Comparison of ENCODE assay signal across 8 cellular contexts in the genomic region with DNA sequence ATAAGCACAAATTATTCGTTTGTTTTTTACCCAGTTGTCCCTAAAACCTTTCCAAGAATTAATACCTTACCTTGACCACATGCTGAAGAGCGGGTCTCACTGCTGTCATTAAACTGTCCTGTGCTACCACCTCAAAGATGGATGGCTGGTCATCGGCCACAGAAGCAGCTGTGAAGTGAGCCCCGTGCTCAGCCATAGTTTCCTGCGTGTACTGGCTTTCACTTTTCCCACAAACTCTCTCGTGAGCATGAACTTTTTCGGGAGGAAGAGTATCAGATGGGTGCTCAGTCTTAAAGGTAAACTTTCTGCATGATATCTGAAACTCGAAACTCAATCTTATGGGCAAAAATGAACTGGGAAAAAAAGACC. TPM values are rescaled to one million over a fixed set of nuclear protein-coding genes. Genes with fewer than 3 reads are reported as not detected.
DNase-seq lines count a peak whose midpoint lies in the region; ATAC-seq, FAIRE-seq and TF ChIP-seq lines count a peak whose summit lies in the region.

No MANE protein-coding gene starts in this region.

- peak overlapping the region; percentile 92 to 100 (median 97) for H3K4me3 Mint-ChIP-seq in naive thymus-derived CD4-positive, alpha-beta T cell

- H3K9me3 Mint-ChIP-seq in naive thymus-derived CD4-positive, alpha-beta T cell, result no peaks in the 10 kb centered on the region

- DNase-seq in GM12891 (ENCODE audit: insufficient read length, low spot score) (no peak), Peyer's patch (no peak), NCI-H510A treated with DMSO at 0.1 percent for 48 hours (lab: John Stamatoyannopoulos, UW) (no peak), putamen (ENCODE audit: low spot score) (no peak)
- DNase-seq in naive thymus-derived CD4-positive, alpha-beta T cell, result no peak
- no peak for DNase-seq in stimulated activated CD4-positive, alpha-beta T cell treated with anti-CD3 and anti-CD28 coated beads, Interleukin-4, amount 100 ng/mL, for 1 hour

- POLR2A ChIA-PET in naive thymus-derived CD4-positive, alpha-beta T cell (lab: Charles Lee), result interaction anchor here (0.7 to 6.7 kb wide), 32 partner anchors 10 to 555 kb away, joined by 3 to 153 read pairs (median 4); partner anchors contain the start of genes AP2B1, NLE1, RAD51D and RFFL

- H3K9me3 ChIP-seq in Peyer's patch, result no peaks in the 10 kb centered on the region
- no peaks in the 10 kb centered on the region for H3K9me3 ChIP-seq in endocrine pancreas (ENCODE audit: control insufficient read depth, low read length)
- H3K9me3 ChIP-seq in naive thymus-derived CD4-positive, alpha-beta T cell (ENCODE audit: control insufficient read depth in 2 of 3, low read length in 3 of 3), result no peaks in the 10 kb centered on the region

- H3K9ac ChIP-seq in endocrine pancreas (ENCODE audit: control insufficient read depth, insufficient read depth, low read length), result peak overlapping the region; percentile 91

- peaks cover 0 to 10% (median 2%) of the 10 kb centered on the region in 4 donors for H3K4me1 ChIP-seq in Peyer's patch
- H3K4me1 ChIP-seq in endocrine pancreas (ENCODE audit: control insufficient read depth, insufficient read depth, low read length), result peaks cover 10% of the 10 kb centered on the region
- peaks cover 5 to 12% of the 10 kb centered on the region in 2 donors for H3K4me1 ChIP-seq in naive thymus-derived CD4-positive, alpha-beta T cell (ENCODE audit: control insufficient read depth in 2 of 2, insufficient read depth in 2 of 2, low read length in 2 of 2)

- no peak for TF ChIP-seq CTCF in Peyer's patch (IDR thresholded peaks at IDR 0.05)

- peaks cover 6 to 40% (median 32%) of the 10 kb centered on the region in 7 donors for H3K4me1 Mint-ChIP-seq in naive thymus-derived CD4-positive, alpha-beta T cell

- FAIRE-seq in GM12891 (lab: Jason Lieb, UNC), result peak; percentile 16

- H3K27ac ChIP-seq in Peyer's patch, result peak overlapping the region; percentile 86 to 90 (median 88)
- peak overlapping the region; percentile 92 for H3K27ac ChIP-seq in naive thymus-derived CD4-positive, alpha-beta T cell (ENCODE audit: low read depth, low read length)

- TF ChIP-seq POLR2A in GM12891 (IDR thresholded peaks at IDR 0.05; ENCODE audit: low read depth, low read length), result no peak
- no peak for TF ChIP-seq POLR2A in Peyer's patch (IDR thresholded peaks at IDR 0.05)

- H3K4me3 ChIP-seq in Peyer's patch (peak overlapping the region; percentile 58 to 73 (median 64)), endocrine pancreas (ENCODE audit: control insufficient read depth, insufficient read depth, low read length) (peak overlapping the region; percentile 90)
- peak overlapping the region; percentile 86 for H3K4me3 ChIP-seq in naive thymus-derived CD4-positive, alpha-beta T cell (ENCODE audit: low read length)

- CTCF ChIA-PET in naive thymus-derived CD4-positive, alpha-beta T cell (lab: Charles Lee), result interaction anchor here (1.1 to 1.8 kb wide), 4 partner anchors 9 to 265 kb away, joined by 3 to 8 read pairs (median 6); partner anchors contain the start of genes AP2B1 and TAF15

- H3K36me3 ChIP-seq in Peyer's patch, result peaks cover 0 to 18% (median 0%) of the 10 kb centered on the region in 3 donors
- no peaks in the 10 kb centered on the region for H3K36me3 ChIP-seq in endocrine pancreas (ENCODE audit: control insufficient read depth, insufficient read depth, low read length)
- peaks cover 0 to 5% (median 0%) of the 10 kb centered on the region in 3 experiments for H3K36me3 ChIP-seq in naive thymus-derived CD4-positive, alpha-beta T cell (ENCODE audit: control insufficient read depth in 2 of 3, insufficient read depth in 3 of 3, low read length in 3 of 3)

- no peak for ATAC-seq in naive thymus-derived CD4-positive, alpha-beta T cell
- ATAC-seq in GM21390 (IDR thresholded peaks at IDR 0.05; ENCODE audit: unreplicated experiment), result no peak

- peak overlapping the region; percentile 96 to 100 (median 99) for H3K27ac Mint-ChIP-seq in naive thymus-derived CD4-positive, alpha-beta T cell

- peaks cover 0 to 7% (median 0%) of the 10 kb centered on the region in 5 donors for H3K36me3 Mint-ChIP-seq in naive thymus-derived CD4-positive, alpha-beta T cell

- intact Hi-C loops in naive thymus-derived CD4-positive, alpha-beta T cell (cut with micrococcal nuclease), result loop anchor here (1.0 to 5.0 kb wide), 9 partner anchors 9 to 489 kb away; partner anchors contain the start of genes AP2B1 (in 2 of the 2), NLE1 (in 2 of the 2) and SLFN5 (in 1 of the 2)

- H3K27me3 Mint-ChIP-seq in naive thymus-derived CD4-positive, alpha-beta T cell, result no peaks in the 10 kb centered on the region

- H3K27me3 ChIP-seq in Peyer's patch (no peaks in the 10 kb centered on the region), endocrine pancreas (ENCODE audit: control insufficient read depth, insufficient read depth, low read length) (no peaks in the 10 kb centered on the region)
- H3K27me3 ChIP-seq in naive thymus-derived CD4-positive, alpha-beta T cell (ENCODE audit: control insufficient read depth in 2 of 2, insufficient read depth in 2 of 2, low read length in 2 of 2), result no peaks in the 10 kb centered on the region

TF ChIP-seq in GM12891, 5 proteins besides CTCF, POLR2A, EP300 and RAD21:
- TF ChIP-seq SPI1 (IDR thresholded peaks at IDR 0.05; ENCODE audit: low read depth, low read length) (no peak), PAX5 (IDR thresholded peaks at IDR 0.05; ENCODE audit: insufficient read depth, low read length, severe bottlenecking) (no peak), POU2F2 (IDR thresholded peaks at IDR 0.05; ENCODE audit: low read depth, low read length) (no peak), POLR2AphosphoS5 (IDR thresholded peaks at IDR 0.05; ENCODE audit: low read depth, low read length) (no peak), TAF1 (IDR thresholded peaks at IDR 0.05; ENCODE audit: low read depth, low read length) (no peak)

RNA-seq across cellular contexts. Expression of gene PEX12, which starts 0.6 kb away (rescaled TPM):
- polyA plus RNA-seq in GM12891 (2012; ENCODE audit: low read depth, missing spikeins), result 2.7 TPM
- total RNA-seq in Peyer's patch, result 1 to 10 TPM; 2.5 to 7.9 (median 4.5) TPM
- total RNA-seq in naive thymus-derived CD4-positive, alpha-beta T cell, result 1 to 10 TPM; 2.9 to 8.0 (median 5.3) TPM
- polyA plus RNA-seq in naive thymus-derived CD4-positive, alpha-beta T cell, result 1 to 10 TPM; 2.2 to 5.0 TPM

RNA-seq across cellular contexts. Expression of gene AP2B1, which starts 9.3 kb away (rescaled TPM):
- polyA plus RNA-seq in GM12891 (2012; ENCODE audit: low read depth, missing spikeins), result 47.0 TPM
- 10 to 100 TPM; 46.2 to 75.3 (median 66.6) TPM for total RNA-seq in Peyer's patch
- total RNA-seq in naive thymus-derived CD4-positive, alpha-beta T cell, result 100 to 1,000 TPM in 4 of 5 experiments, 10 to 100 TPM in 1; 84.7 to 197 (median 136) TPM
- polyA plus RNA-seq in naive thymus-derived CD4-positive, alpha-beta T cell, result 10 to 100 TPM; 49.0 to 66.0 TPM

RNA-seq across cellular contexts. Expression of gene SLFN14, which starts 17.2 kb away (rescaled TPM):
- 0.05 TPM for polyA plus RNA-seq in GM12891 (2012; ENCODE audit: low read depth, missing spikeins)
- not detected for total RNA-seq in Peyer's patch
- total RNA-seq in naive thymus-derived CD4-positive, alpha-beta T cell, result not detected
- polyA plus RNA-seq in naive thymus-derived CD4-positive, alpha-beta T cell, result under 1 TPM in 1 of 2 donors, not detected in 1; 0.06 TPM

RNA-seq across cellular contexts. Expression of gene SLFN12L, which starts 40.3 kb away (rescaled TPM):
- 0.44 TPM for polyA plus RNA-seq in GM12891 (2012; ENCODE audit: low read depth, missing spikeins)
- total RNA-seq in Peyer's patch, result 10 to 100 TPM in 1 of 4 donors, 1 to 10 TPM in 3; 5.3 to 17.3 (median 5.6) TPM
- 100 to 1,000 TPM in 1 of 5 experiments, 10 to 100 TPM in 4; 41.7 to 111 (median 52.9) TPM for total RNA-seq in naive thymus-derived CD4-positive, alpha-beta T cell
- 10 to 100 TPM; 12.0 to 13.6 TPM for polyA plus RNA-seq in naive thymus-derived CD4-positive, alpha-beta T cell
